ENCODE assay signal across 26 cellular contexts in the genomic region with DNA sequence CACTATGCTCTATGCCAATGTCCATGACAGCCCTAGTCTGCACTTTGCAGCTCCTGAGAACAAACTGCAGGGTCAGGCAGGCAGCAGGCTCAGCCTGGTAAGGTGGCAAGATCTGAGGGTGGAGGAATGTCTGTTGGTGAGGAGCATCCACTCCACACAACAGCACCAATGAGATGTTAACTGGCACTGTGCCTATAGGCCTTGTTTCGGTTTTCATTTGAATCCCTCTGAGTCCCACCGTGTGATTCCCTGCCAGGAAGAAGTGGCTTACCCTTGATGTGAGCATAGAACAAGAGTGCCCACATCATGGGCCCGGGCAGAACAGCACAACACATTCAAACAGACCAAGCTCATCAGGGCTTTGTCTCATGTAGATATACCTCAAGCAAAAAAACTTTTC. TPM values are rescaled to one million over a fixed set of nuclear protein-coding genes. Genes with fewer than 3 reads are reported as not detected.
A peak's percentile ranks its signal among the peaks of the same experiment; 100 is the strongest.
DNase-seq lines count a peak whose midpoint lies in the region; ATAC-seq and TF ChIP-seq lines count a peak whose summit lies in the region.
"Had no signal": no experiment of that assay in that cellular context is flagged by ENCODE, and none has a peak within 500 bp of the region (broad histone marks: within the 10 kb centered on the region; RNA-seq: fewer than 3 reads in every experiment).

No MANE protein-coding gene starts in this region.

- no peaks in the 10 kb centered on the region for H3K79me2 ChIP-seq in H9 (ENCODE audit: insufficient read depth, low read length)
- H3K79me2 ChIP-seq in Karpas-422 (ENCODE audit: low read length), result no peaks in the 10 kb centered on the region

- WGBS in H9 (ENCODE audit: extremely low coverage, insufficient read length, low lambda C conversion rate), result no CpG with 5 or more reads among the region's 3 CpGs
- 33% methylated on average over 3 of the region's 3 CpGs for WGBS in right cardiac atrium

- H2BK15ac ChIP-seq in H9 (ENCODE audit: low read depth, low read length), result no peak overlapping the region

- no peak overlapping the region for H2BK20ac ChIP-seq in H9 (ENCODE audit: low read depth, low read length, poor library complexity, severe bottlenecking)

- H2BK5ac ChIP-seq in H9 (ENCODE audit: insufficient read length, low read length), result no peak overlapping the region

- H3T11ph ChIP-seq in H9 (ENCODE audit: low read length), result no peak overlapping the region

- H3K23ac ChIP-seq in H9 (ENCODE audit: insufficient read length, low read depth, low read length), result no peak overlapping the region

- peaks cover 18 to 32% (median 20%) of the 10 kb centered on the region in 3 experiments; a peak in 6 of 7 replicates for H3K36me3 Mint-ChIP-seq in H9 (ENCODE audit: insufficient read depth in 1 of 3, low read depth in 3 of 3)

- H3K27ac ChIP-seq in H9 (ENCODE audit: insufficient read length, low read depth, low read length) (no peak overlapping the region), right cardiac atrium (ENCODE audit: low read length) (peak overlapping the region; percentile 17), Karpas-422 (ENCODE audit: low read length) (no peak overlapping the region)
- H3K27ac ChIP-seq: adrenal gland, brain microvascular endothelial cell, C4-2B, esophagus muscularis mucosa, pancreas had no signal

- H3K36me3 ChIP-seq in Karpas-422 (ENCODE audit: insufficient read depth, low read length), result no peaks in the 10 kb centered on the region

- DNase-seq in DMS79 treated with DMSO at 0.1 percent for 48 hours (lab: John Stamatoyannopoulos, UW), result peak; percentile 42
- no peak for DNase-seq in H9
- DNase-seq in RPMI7951 (ENCODE audit: low read depth), result peak; percentile 5
- no peak for DNase-seq in right cardiac atrium
- no peak for DNase-seq in activated CD8-positive, alpha-beta memory T cell treated with anti-CD3 and anti-CD28 coated beads, Interleukin-2, amount 50 U/mL, for 48 hours
- DNase-seq in NCI-H2171 treated with DMSO at 0.1 percent for 48 hours (lab: John Stamatoyannopoulos, UW), result no peak
- no peak for DNase-seq in Karpas-422
- DNase-seq: activated CD4-positive, CD25-positive, alpha-beta regulatory T cell; activated CD8-positive, alpha-beta T cell treated with anti-CD3 and anti-CD28 coated beads, Interleukin-2, amount 10 ng/mL, durations not matched to agents 7 days and 5 days; activated T-cell treated with anti-CD3 and anti-CD28 coated beads, Interleukin-2, amount 50 U/mL, for 1 hour; brain microvascular endothelial cell; effector memory CD8-positive, alpha-beta T cell; HCEC 1CT; KBM-7; left colon; naive thymus-derived CD8-positive, alpha-beta T cell; NCI-H2081; pancreas; RPMI8226; stimulated activated CD4-positive, alpha-beta T cell treated with anti-CD3 and anti-CD28 coated beads, Interleukin-15, amount 100 ng/mL, for 24 hours had no signal

- H4K5ac ChIP-seq in H9 (ENCODE audit: insufficient read length, low read depth, low read length), result no peak overlapping the region

- H2AK5ac ChIP-seq in H9 (ENCODE audit: insufficient read length, low read length), result no peak overlapping the region

- intact Hi-C loops in right cardiac atrium (cut with DNase I), result no loop called here

- H4K91ac ChIP-seq in H9 (ENCODE audit: insufficient read length, low read depth, low read length), result no peak overlapping the region

- H3K9me3 ChIP-seq in H9 (ENCODE audit: control insufficient read depth, low read depth, low read length) (no peaks in the 10 kb centered on the region), right cardiac atrium (ENCODE audit: control insufficient read depth, low read length) (no peaks in the 10 kb centered on the region), Karpas-422 (ENCODE audit: low read length) (no peaks in the 10 kb centered on the region)
- H3K9me3 ChIP-seq: adrenal gland, esophagus muscularis mucosa, pancreas had no signal

- peak overlapping the region in 2 of 3 experiments; percentile 61 to 79; a peak in 4 of 7 replicates for H3K27ac Mint-ChIP-seq in H9
- H3K27ac Mint-ChIP-seq: activated CD8-positive, alpha-beta T cell treated with anti-CD3 and anti-CD28 coated beads, Interleukin-2, amount 10 ng/mL, durations not matched to agents 7 days and 5 days; effector memory CD8-positive, alpha-beta T cell; mesothelial cell of epicardium had no signal

- H3K4me3 ChIP-seq in right cardiac atrium (ENCODE audit: low read length), result no peak overlapping the region
- H3K4me3 ChIP-seq in Karpas-422 (ENCODE audit: low read length), result no peak overlapping the region
- H3K4me3 ChIP-seq: adrenal gland, esophagus muscularis mucosa, pancreas had no signal

- no peaks in the 10 kb centered on the region for H3K23me2 ChIP-seq in H9 (ENCODE audit: insufficient read length, low read depth, low read length, poor library complexity, severe bottlenecking)

- no peak overlapping the region for H3K18ac ChIP-seq in H9 (ENCODE audit: insufficient read length, low read depth, low read length)

- H3K27me3 ChIP-seq in H9 (ENCODE audit: insufficient read depth, low read length) (no peaks in the 10 kb centered on the region), right cardiac atrium (ENCODE audit: control insufficient read depth, insufficient read depth) (no peaks in the 10 kb centered on the region), Karpas-422 (ENCODE audit: low read length) (no peaks in the 10 kb centered on the region)
- H3K27me3 ChIP-seq: adrenal gland, brain microvascular endothelial cell, esophagus muscularis mucosa, pancreas had no signal

- no peak overlapping the region for H3K56ac ChIP-seq in H9 (ENCODE audit: insufficient read length, low read depth, low read length)

- no peaks in the 10 kb centered on the region for H3K79me1 ChIP-seq in H9 (ENCODE audit: insufficient read depth, low read depth, low read length, poor library complexity, severe bottlenecking)

- no peaks in the 10 kb centered on the region for H3K9me2 ChIP-seq in Karpas-422 (replicated peaks; ENCODE audit: insufficient read depth, low read length)

- H4K8ac ChIP-seq in H9 (replicated peaks; ENCODE audit: insufficient read length, low read depth, low read length), result no peak overlapping the region

- no peaks in the 10 kb centered on the region for H3K9me3 Mint-ChIP-seq in H9
- H3K9me3 Mint-ChIP-seq: effector memory CD8-positive, alpha-beta T cell; mesothelial cell of epicardium; naive thymus-derived CD8-positive, alpha-beta T cell had no signal

- H3K4me1 ChIP-seq in H9 (ENCODE audit: insufficient read depth, low read length) (peaks cover 19% of the 10 kb centered on the region), right cardiac atrium (ENCODE audit: control insufficient read depth, insufficient read depth, low read length) (peaks cover 9% of the 10 kb centered on the region), Karpas-422 (ENCODE audit: low read length) (no peaks in the 10 kb centered on the region)
- H3K4me1 ChIP-seq: pancreas had no signal

- no peaks in the 10 kb centered on the region; the same call in 1 of the 2 replicates for H3K27me3 Mint-ChIP-seq in H9 (ENCODE audit: low read depth)
- H3K27me3 Mint-ChIP-seq: effector memory CD8-positive, alpha-beta T cell; naive thymus-derived CD8-positive, alpha-beta T cell had no signal

- peaks cover 42 to 45% of the 10 kb centered on the region in 2 experiments for H3K4me1 Mint-ChIP-seq in H9
- H3K4me1 Mint-ChIP-seq: mesothelial cell of epicardium had no signal

- H2BK120ac ChIP-seq in H9 (ENCODE audit: low read depth, low read length, poor library complexity, severe bottlenecking), result no peak overlapping the region

- no peak overlapping the region for H3K4me2 ChIP-seq in H9 (ENCODE audit: insufficient read depth, insufficient read length, low read length)
- H3K4me2 ChIP-seq in Karpas-422 (ENCODE audit: low read depth, low read length, poor library complexity, severe bottlenecking), result no peak overlapping the region

- H3K9ac ChIP-seq in H9 (ENCODE audit: extremely low read depth, insufficient read length, low read length) (no peak overlapping the region), Karpas-422 (ENCODE audit: low read length) (no peak overlapping the region)

- no peak overlapping the region for H2AFZ ChIP-seq in H9 (ENCODE audit: low read length)
- no peak overlapping the region for H2AFZ ChIP-seq in Karpas-422 (ENCODE audit: low read length)

- H4K20me1 ChIP-seq in H9 (ENCODE audit: control insufficient read depth, insufficient read depth, insufficient read length) (no peaks in the 10 kb centered on the region), Karpas-422 (ENCODE audit: insufficient read depth, low read depth, low read length) (no peaks in the 10 kb centered on the region)

- ATAC-seq in right cardiac atrium, result peak; percentile 53 to 62
- ATAC-seq: activated CD8-positive, alpha-beta T cell treated with anti-CD3 and anti-CD28 coated beads, Interleukin-2, amount 10 ng/mL, durations not matched to agents 7 days and 5 days; effector memory CD8-positive, alpha-beta T cell; left colon; naive thymus-derived CD8-positive, alpha-beta T cell; sciatic nerve had no signal

- no peak overlapping the region for H2BK12ac ChIP-seq in H9 (ENCODE audit: insufficient read length, low read depth, low read length)

- no peak for TF ChIP-seq CTCF in H9 (conservative IDR thresholded peaks at IDR 0.05)

- H3K4me3 Mint-ChIP-seq in H9, result peak overlapping the region in 1 of 2 experiments; percentile 15; a peak in 2 of 5 replicates
- H3K4me3 Mint-ChIP-seq: activated CD8-positive, alpha-beta T cell treated with anti-CD3 and anti-CD28 coated beads, Interleukin-2, amount 10 ng/mL, durations not matched to agents 7 days and 5 days; effector memory CD8-positive, alpha-beta T cell; mesothelial cell of epicardium; naive thymus-derived CD8-positive, alpha-beta T cell had no signal

- no peak overlapping the region for H3K14ac ChIP-seq in H9 (ENCODE audit: insufficient read depth, low read length)

- H3K4ac ChIP-seq in H9 (ENCODE audit: low read depth, low read length), result no peak overlapping the region

RNA-seq across cellular contexts. Expression of a gene that starts 44.1 kb away (rescaled TPM):
- total RNA-seq in H9 (2021), result 1.0 and 1.1 TPM in 2 replicates
- 0.49 TPM in 1 of 2 replicates, not detected in the other for total RNA-seq in RPMI7951 (2014; rRNA removed; shearing (Covaris generic))
- under 1 TPM in 2 of 4 donors, not detected in 2; 0.14 to 0.53 TPM for total RNA-seq in right cardiac atrium
- polyA plus RNA-seq in right cardiac atrium, result 0.20 TPM
- not detected in 2 replicates for total RNA-seq in Karpas-422 (2014; rRNA removed; shearing (Covaris generic); ENCODE audit: low replicate concordance)
- total RNA-seq: sciatic nerve, ureter had no signal

RNA-seq across cellular contexts. Expression of a gene that starts 54.2 kb away (rescaled TPM):
- total RNA-seq in H9 (2021) (392 and 407 TPM in 2 replicates), right cardiac atrium (10 to 100 TPM in 3 of 4 donors, 1 to 10 TPM in 1; 9.9 to 18.8 (median 11.9) TPM)
- 15.8 and 19.9 TPM in 2 replicates for total RNA-seq in RPMI7951 (2014; rRNA removed; shearing (Covaris generic))
- polyA plus RNA-seq in right cardiac atrium, result 10.1 TPM
- 6.9 and 21.9 TPM in 2 replicates for total RNA-seq in Karpas-422 (2014; rRNA removed; shearing (Covaris generic); ENCODE audit: low replicate concordance)

Comparison
In these comparisons a context has a peak if more than half of its experiments do, and no peak if none do; other contexts are left out.
1. DNase-seq: peak in DMS79 treated with DMSO at 0.1 percent for 48 hours (single experiment) and RPMI7951 (single experiment); none in H9 (single experiment), right cardiac atrium (0 of 3), activated CD8-positive, alpha-beta memory T cell treated with anti-CD3 and anti-CD28 coated beads, Interleukin-2, amount 50 U/mL, for 48 hours (single experiment), NCI-H2171 treated with DMSO at 0.1 percent for 48 hours (single experiment) and Karpas-422 (single experiment).
2. RNA of a gene that starts 54.2 kb away (total RNA-seq): 392 to 407 TPM in H9; 15.8 to 19.9 TPM in RPMI7951, 9.9 to 18.8 TPM in right cardiac atrium and 6.9 to 21.9 TPM in Karpas-422; every median in the first group is over 10 times any median in the second.